Comparison of ENCODE assay signal across 18 cellular contexts in genomic region chr2:181985632-181986205, GRCh38. TPM values are rescaled to one million over a fixed set of nuclear protein-coding genes. Genes with fewer than 3 reads are reported as not detected.
A peak's percentile ranks its signal among the peaks of the same experiment; 100 is the strongest.
DNase-seq lines count a peak whose midpoint lies in the region; ATAC-seq, FAIRE-seq and TF ChIP-seq lines count a peak whose summit lies in the region.
"Had no signal": no experiment of that assay in that cellular context is flagged by ENCODE, and none has a peak within 500 bp of the region (broad histone marks: within the 10 kb centered on the region; RNA-seq: fewer than 3 reads in every experiment).

A gene with protein sequence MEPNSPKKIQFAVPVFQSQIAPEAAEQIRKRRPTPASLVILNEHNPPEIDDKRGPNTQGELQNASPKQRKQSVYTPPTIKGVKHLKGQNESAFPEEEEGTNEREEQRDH (plus strand): TSS chr2:181985853. CDS start chr2:181986111, 258 bp downstream.

- POLR2A ChIA-PET in HepG2 (lab: Yijun Ruan, JAX), result no interaction called here

- DNase-seq in DMS153 (lab: John Stamatoyannopoulos, UW) (peak; percentile 18), DMS153 treated with DMSO at 0.1 percent for 48 hours (lab: John Stamatoyannopoulos, UW; ENCODE audit: unreplicated experiment) (no peak), esophagus muscularis mucosa (ENCODE audit: extremely low spot score) (no peak), kidney tubule cell (ENCODE audit: low spot score) (peak; percentile 1), thoracic aorta (ENCODE audit: low spot score) (no peak), HepG2 (ENCODE audit: low spot score) (no peak), DMS53 (lab: John Stamatoyannopoulos, UW) (no peak), WERI-Rb-1 (no peak)
- DNase-seq: activated CD8-positive, alpha-beta T cell treated with anti-CD3 and anti-CD28 coated beads, Interleukin-2, amount 10 ng/mL, durations not matched to agents 7 days and 5 days; KG1; mucosa of descending colon; NCI-H1694; NCI-H774; SHP77 treated with DMSO at 0.1 percent for 48 hours; trophoblast cell had no signal

- TF ChIP-seq EP300 in esophagus muscularis mucosa (IDR thresholded peaks at IDR 0.05), result no peak
- no peak for TF ChIP-seq EP300 in HepG2 (IDR thresholded peaks at IDR 0.05; ENCODE audit: low read depth in 2 of 2, low read length in 2 of 2)
- no peak for TF ChIP-seq EP300 in HepG2 (CRISPR knock-in tag; IDR thresholded peaks at IDR 0.05; ENCODE audit: borderline replicate concordance)

- intact Hi-C loops in esophagus muscularis mucosa (cut with DNase I), result no loop called here
- intact Hi-C loops in HepG2 (cut with micrococcal nuclease; ENCODE audit: unreplicated experiment), result no loop called here

- in situ Hi-C loops in HepG2 (cut with HindIII; ENCODE audit: extremely low pct_ligation_motif_present, low pct_unique_long_range_greater_than_20kb), result no loop called here

- H3K36me3 ChIP-seq in esophagus muscularis mucosa (no peaks in the 10 kb centered on the region), thoracic aorta (no peaks in the 10 kb centered on the region), HepG2 (replicated peaks in 1 of 2; ENCODE audit: control insufficient read depth in 1 of 2, insufficient read depth in 2 of 2, low read length in 2 of 2) (no peaks in the 10 kb centered on the region), WERI-Rb-1 (no peaks in the 10 kb centered on the region)

- WGBS in esophagus muscularis mucosa, result 85% methylated on average over 8 of the region's 8 CpGs
- WGBS in HepG2 (ENCODE audit: low lambda C conversion rate), result 70% methylated on average over 8 of the region's 8 CpGs

- H3K27me3 ChIP-seq in esophagus muscularis mucosa, result no peaks in the 10 kb centered on the region
- no peaks in the 10 kb centered on the region for H3K27me3 ChIP-seq in thoracic aorta (replicated peaks; ENCODE audit: insufficient read depth)
- no peaks in the 10 kb centered on the region for H3K27me3 ChIP-seq in HepG2 (ENCODE audit: control insufficient read depth in 1 of 2, insufficient read depth in 2 of 2, low read length in 2 of 2)
- no peaks in the 10 kb centered on the region for H3K27me3 ChIP-seq in WERI-Rb-1 (ENCODE audit: insufficient read depth, low read depth, severe bottlenecking)

- BruUV-seq in HepG2 (replicated peaks; lab: Mats Ljungman, UMichigan), result no TSS peak

- H4K20me1 ChIP-seq in HepG2 (ENCODE audit: insufficient read depth, low read length), result no peaks in the 10 kb centered on the region

- ATAC-seq in thoracic aorta (ENCODE audit: insufficient number of reproducible peaks, low FRiP score, low read depth) (no peak), HepG2 (no peak)
- ATAC-seq: activated CD8-positive, alpha-beta T cell treated with anti-CD3 and anti-CD28 coated beads, Interleukin-2, amount 10 ng/mL, durations not matched to agents 7 days and 5 days; activated T-helper 17 cell treated with anti-CD3 and anti-CD28 coated beads, Interleukin-2, amount 50 U/mL, for 72 hours; mucosa of descending colon had no signal

- H3K79me2 ChIP-seq in HepG2 (ENCODE audit: insufficient read depth, low read length), result no peaks in the 10 kb centered on the region

- H3K27ac ChIP-seq in esophagus muscularis mucosa (replicated peaks in 1 of 4) (peak within 1 kb of the TSS; percentile 21 to 60 (median 38)), thoracic aorta (peak within 1 kb of the TSS; percentile 57 to 64), HepG2 (ENCODE audit: extremely low read length, insufficient read depth, low read length) (no peak within 1 kb of the TSS), WERI-Rb-1 (no peak within 1 kb of the TSS)
- H3K27ac ChIP-seq: 22Rv1, C4-2B had no signal

- H3K4me3 ChIP-seq in esophagus muscularis mucosa (no peak within 1 kb of the TSS), thoracic aorta (no peak within 1 kb of the TSS), HepG2 (replicated peaks in 1 of 3; ENCODE audit: insufficient read depth in 1 of 3, low read depth in 2 of 3, low read length in 3 of 3) (no peak within 1 kb of the TSS), WERI-Rb-1 (ENCODE audit: low read depth, low read length) (no peak within 1 kb of the TSS)
- H3K4me3 ChIP-seq: mucosa of descending colon had no signal

- H2AFZ ChIP-seq in HepG2 (ENCODE audit: low read length), result no peak within 1 kb of the TSS

- TF ChIP-seq RAD21 in HepG2 (CRISPR knock-in tag; IDR thresholded peaks at IDR 0.05), result no peak

- peaks cover 7 to 41% (median 39%) of the 10 kb centered on the region in 4 donors for H3K4me1 ChIP-seq in esophagus muscularis mucosa
- peaks cover 12 to 16% of the 10 kb centered on the region in 2 donors for H3K4me1 ChIP-seq in thoracic aorta (ENCODE audit: control insufficient read depth in 1 of 2, low read depth in 2 of 2)
- no peaks in the 10 kb centered on the region for H3K4me1 ChIP-seq in HepG2 (ENCODE audit: insufficient read depth, low read length)

- no peak for FAIRE-seq in HepG2 (lab: Jason Lieb, UNC)

- no peak within 1 kb of the TSS for H3K4me2 ChIP-seq in HepG2 (ENCODE audit: low read depth, low read length)

- H3K9me3 ChIP-seq in esophagus muscularis mucosa, result no peaks in the 10 kb centered on the region
- no peaks in the 10 kb centered on the region for H3K9me3 ChIP-seq in thoracic aorta
- H3K9me3 ChIP-seq in HepG2 (ENCODE audit: low read length), result no peaks in the 10 kb centered on the region
- H3K9me3 ChIP-seq in WERI-Rb-1 (ENCODE audit: severe bottlenecking), result no peaks in the 10 kb centered on the region
- H3K9me3 ChIP-seq: mucosa of descending colon had no signal

- no peak for TF ChIP-seq POLR2A in esophagus muscularis mucosa (IDR thresholded peaks at IDR 0.05; ENCODE audit: low read depth)
- TF ChIP-seq POLR2A in HepG2 (IDR thresholded peaks at IDR 0.05; ENCODE audit: insufficient read depth in 1 of 2, low read depth in 2 of 2, low read length in 2 of 2), result no peak

- TF ChIP-seq CTCF in esophagus muscularis mucosa (IDR thresholded peaks at IDR 0.05) (no peak), thoracic aorta (IDR thresholded peaks at IDR 0.05) (no peak), HepG2 (CRISPR knock-in tag; IDR thresholded peaks at IDR 0.05) (no peak), WERI-Rb-1 (IDR thresholded peaks at IDR 0.05; ENCODE audit: low read depth, low read length) (no peak)

- CTCF ChIA-PET in HepG2 (lab: Yijun Ruan, JAX; ENCODE audit: low intra/inter-chr PET ratio, low total read pairs), result no interaction called here

- no peak within 1 kb of the TSS for H3K9ac ChIP-seq in HepG2 (ENCODE audit: insufficient read depth, low read depth, low read length)

TF ChIP-seq in HepG2, 621 proteins besides CTCF, POLR2A, EP300 and RAD21 (continues in another document):
- TF ChIP-seq, protein P1, sequence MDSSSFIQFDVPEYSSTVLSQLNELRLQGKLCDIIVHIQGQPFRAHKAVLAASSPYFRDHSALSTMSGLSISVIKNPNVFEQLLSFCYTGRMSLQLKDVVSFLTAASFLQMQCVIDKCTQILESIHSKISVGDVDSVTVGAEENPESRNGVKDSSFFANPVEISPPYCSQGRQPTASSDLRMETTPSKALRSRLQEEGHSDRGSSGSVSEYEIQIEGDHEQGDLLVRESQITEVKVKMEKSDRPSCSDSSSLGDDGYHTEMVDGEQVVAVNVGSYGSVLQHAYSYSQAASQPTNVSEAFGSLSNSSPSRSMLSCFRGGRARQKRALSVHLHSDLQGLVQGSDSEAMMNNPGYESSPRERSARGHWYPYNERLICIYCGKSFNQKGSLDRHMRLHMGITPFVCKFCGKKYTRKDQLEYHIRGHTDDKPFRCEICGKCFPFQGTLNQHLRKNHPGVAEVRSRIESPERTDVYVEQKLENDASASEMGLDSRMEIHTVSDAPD (CRISPR knock-in tag; IDR thresholded peaks at IDR 0.05), result no peak
- no peak for TF ChIP-seq GFI1 (CRISPR knock-in tag; IDR thresholded peaks at IDR 0.05; ENCODE audit: borderline replicate concordance)
- no peak for TF ChIP-seq KDM4B (CRISPR knock-in tag; IDR thresholded peaks at IDR 0.05)
- TF ChIP-seq, protein P2, sequence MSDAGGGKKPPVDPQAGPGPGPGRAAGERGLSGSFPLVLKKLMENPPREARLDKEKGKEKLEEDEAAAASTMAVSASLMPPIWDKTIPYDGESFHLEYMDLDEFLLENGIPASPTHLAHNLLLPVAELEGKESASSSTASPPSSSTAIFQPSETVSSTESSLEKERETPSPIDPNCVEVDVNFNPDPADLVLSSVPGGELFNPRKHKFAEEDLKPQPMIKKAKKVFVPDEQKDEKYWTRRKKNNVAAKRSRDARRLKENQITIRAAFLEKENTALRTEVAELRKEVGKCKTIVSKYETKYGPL (CRISPR knock-in tag; IDR thresholded peaks at IDR 0.05), result no peak

RNA-seq across cellular contexts. Expression of the gene that starts here (rescaled TPM):
- total RNA-seq in esophagus muscularis mucosa (under 1 TPM in 1 of 4 donors, not detected in 3; 0.11 TPM), thoracic aorta (not detected), HepG2 (2016; rRNA removed; fragmentation: Illumina TruSeq; extraction: Trizol) (1.5 and 2.4 TPM in 2 replicates)
- total RNA-seq in HepG2 (2016; cell fraction: cytosol; rRNA removed; fragmentation: Illumina TruSeq; extraction: Trizol; ENCODE audit: low read depth), result 0.79 and 1.8 TPM in 2 replicates
- 1.7 and 1.9 TPM in 2 replicates for total RNA-seq in HepG2 (2016; cell fraction: insoluble cytoplasmic fraction; rRNA removed; fragmentation: Illumina TruSeq; extraction: Trizol)
- 1.8 and 1.9 TPM in 2 replicates for total RNA-seq in HepG2 (2016; cell fraction: membrane; rRNA removed; fragmentation: Illumina TruSeq; extraction: Trizol)
- total RNA-seq in HepG2 (2016; cell fraction: nucleus; rRNA removed; fragmentation: Illumina TruSeq; extraction: Trizol), result 2.1 and 2.4 TPM in 2 replicates
- 2.9 and 3.5 TPM in 2 replicates for polyA plus RNA-seq in HepG2 (2011; rRNA removed)
- polyA plus RNA-seq in HepG2 (2011; cell fraction: cytosol; rRNA removed), result 1.6 and 2.1 TPM in 2 replicates
- 0.87 and 0.90 TPM in 2 replicates for polyA plus RNA-seq in HepG2 (2011; cell fraction: nucleus; rRNA removed)
- polyA plus RNA-seq in HepG2 (2012), result 6.6 and 22.4 TPM in 2 replicates
- 0.83 and 1.6 TPM in 2 replicates for polyA plus RNA-seq in HepG2 (2016; cell fraction: cytosol; fragmentation: Illumina TruSeq; extraction: Trizol; ENCODE audit: low read depth)
- 2.9 and 3.3 TPM in 2 replicates for polyA plus RNA-seq in HepG2 (2016; cell fraction: insoluble cytoplasmic fraction; fragmentation: Illumina TruSeq; extraction: Trizol; ENCODE audit: low read depth)
- 3.2 and 3.5 TPM in 2 replicates for polyA plus RNA-seq in HepG2 (2016; cell fraction: membrane; fragmentation: Illumina TruSeq; extraction: Trizol; ENCODE audit: low read depth)
- polyA plus RNA-seq in HepG2 (2016; cell fraction: nucleus; fragmentation: Illumina TruSeq; extraction: Trizol; ENCODE audit: insufficient read depth, low read depth), result 1.2 and 2.1 TPM in 2 replicates
- polyA minus RNA-seq in HepG2 (2011; rRNA and poly(A)+ RNA removed; ENCODE audit: low replicate concordance), result 0.34 TPM in 1 of 2 replicates, not detected in the other
- 1.5 TPM in 1 of 2 replicates, not detected in the other for polyA minus RNA-seq in HepG2 (2011; cell fraction: cytosol; rRNA and poly(A)+ RNA removed)
- 5.0 and 5.9 TPM in 2 replicates for polyA minus RNA-seq in HepG2 (2011; cell fraction: nucleus; rRNA and poly(A)+ RNA removed)
- total RNA-seq: activated CD8-positive, alpha-beta T cell treated with anti-CD3 and anti-CD28 coated beads, Interleukin-2, amount 10 ng/mL, durations not matched to agents 7 days and 5 days; activated T-helper 17 cell treated with anti-CD3 and anti-CD28 coated beads, Interleukin-2, amount 50 U/mL, for 72 hours had no signal

Comparison
In these comparisons a context has a peak if more than half of its experiments do, and no peak if none do; other contexts are left out.
1. DNase-seq: peak in DMS153 (single experiment) and kidney tubule cell (single experiment); none in DMS153 treated with DMSO at 0.1 percent for 48 hours (single experiment), esophagus muscularis mucosa (single experiment), thoracic aorta (single experiment), HepG2 (single experiment), DMS53 (single experiment) and WERI-Rb-1 (single experiment).
2. H3K27ac ChIP-seq: peak in esophagus muscularis mucosa (4 of 4) and thoracic aorta (2 of 2); none in HepG2 (single experiment) and WERI-Rb-1 (single experiment).